Comparison of ENCODE assay signal across 9 cellular contexts in genomic region chr11:5992604-5993251, GRCh38.
DNase-seq lines count a peak whose midpoint lies in the region; ATAC-seq and TF ChIP-seq lines count a peak whose summit lies in the region.
"Had no signal": no experiment of that assay in that cellular context is flagged by ENCODE, and none has a peak within 500 bp of the region (broad histone marks: within the 10 kb centered on the region; RNA-seq: fewer than 3 reads in every experiment).

No MANE protein-coding gene starts in this region.

- H3F3A ChIP-seq in DOHH2 (ENCODE audit: control insufficient read depth, insufficient read depth) = no peaks in the 10 kb centered on the region

- no peaks in the 10 kb centered on the region for H3K27me3 ChIP-seq in DOHH2 (ENCODE audit: control insufficient read depth, low read length)

- H3K27me3 Mint-ChIP-seq in activated T-cell treated with anti-CD3 and anti-CD28 coated beads, Interleukin-2, amount 50 U/mL, for 24 hours = peaks cover 18% of the 10 kb centered on the region

- peak; percentile 6 for DNase-seq in HCEC 1CT
- DNase-seq in SW480 (ENCODE audit: low spot score) = peak; percentile 37
- peak; percentile 26 for DNase-seq in left kidney (ENCODE audit: low read depth, low spot score)
- no peak for DNase-seq in GOT3 (lab: John Stamatoyannopoulos, UW)
- DNase-seq in activated T-cell treated with anti-CD3 and anti-CD28 coated beads, Interleukin-2, amount 50 U/mL, for 24 hours = no peak
- DNase-seq in stimulated activated effector memory CD8-positive, alpha-beta T cell treated with anti-CD3 and anti-CD28 coated beads, Interleukin-12 subunit alpha, Interleukin-12 subunit beta, amount 100 ng/mL, for 72 hours (ENCODE audit: low spot score in 2 of 2) = no peak
- DNase-seq: naive B cell had no signal

- H4K20me1 ChIP-seq in DOHH2 (ENCODE audit: control insufficient read depth, insufficient read depth, low read depth, low read length) = no peaks in the 10 kb centered on the region

- no peaks in the 10 kb centered on the region for H3K9me3 ChIP-seq in DOHH2 (ENCODE audit: control insufficient read depth, insufficient read depth, low read length)

- H3K4me1 ChIP-seq in DOHH2 (ENCODE audit: control insufficient read depth, low read length) = no peaks in the 10 kb centered on the region

- H3K27ac Mint-ChIP-seq in activated T-cell treated with anti-CD3 and anti-CD28 coated beads, Interleukin-2, amount 50 U/mL, for 24 hours = no peak overlapping the region
- no peak overlapping the region for H3K27ac Mint-ChIP-seq in stimulated activated effector memory CD8-positive, alpha-beta T cell treated with anti-CD3 and anti-CD28 coated beads, Interleukin-12 subunit alpha, Interleukin-12 subunit beta, amount 100 ng/mL, for 72 hours
- H3K27ac Mint-ChIP-seq: naive B cell had no signal

- H3K4me1 Mint-ChIP-seq in activated T-cell treated with anti-CD3 and anti-CD28 coated beads, Interleukin-2, amount 50 U/mL, for 24 hours (ENCODE audit: low read depth) = no peaks in the 10 kb centered on the region
- H3K4me1 Mint-ChIP-seq in stimulated activated effector memory CD8-positive, alpha-beta T cell treated with anti-CD3 and anti-CD28 coated beads, Interleukin-12 subunit alpha, Interleukin-12 subunit beta, amount 100 ng/mL, for 72 hours = no peaks in the 10 kb centered on the region
- H3K4me1 Mint-ChIP-seq: naive B cell had no signal

- no peaks in the 10 kb centered on the region for H3K9me2 ChIP-seq in DOHH2 (replicated peaks; ENCODE audit: control insufficient read depth, low read length)

- no peak for ATAC-seq in HG03135 (IDR thresholded peaks at IDR 0.05; ENCODE audit: unreplicated experiment)
- ATAC-seq in stimulated activated effector memory CD8-positive, alpha-beta T cell treated with anti-CD3 and anti-CD28 coated beads, Interleukin-12 subunit alpha, Interleukin-12 subunit beta, amount 100 ng/mL, for 72 hours = no peak

- H3K79me2 ChIP-seq in DOHH2 (ENCODE audit: control insufficient read depth, low read length) = no peaks in the 10 kb centered on the region

- H3K9me3 Mint-ChIP-seq in activated T-cell treated with anti-CD3 and anti-CD28 coated beads, Interleukin-2, amount 50 U/mL, for 24 hours = no peaks in the 10 kb centered on the region
- no peaks in the 10 kb centered on the region for H3K9me3 Mint-ChIP-seq in stimulated activated effector memory CD8-positive, alpha-beta T cell treated with anti-CD3 and anti-CD28 coated beads, Interleukin-12 subunit alpha, Interleukin-12 subunit beta, amount 100 ng/mL, for 72 hours

- no peaks in the 10 kb centered on the region for H3K36me3 Mint-ChIP-seq in activated T-cell treated with anti-CD3 and anti-CD28 coated beads, Interleukin-2, amount 50 U/mL, for 24 hours (ENCODE audit: low read depth)
- H3K36me3 Mint-ChIP-seq in stimulated activated effector memory CD8-positive, alpha-beta T cell treated with anti-CD3 and anti-CD28 coated beads, Interleukin-12 subunit alpha, Interleukin-12 subunit beta, amount 100 ng/mL, for 72 hours = no peaks in the 10 kb centered on the region
- H3K36me3 Mint-ChIP-seq: naive B cell had no signal

- peak; percentile 69 for TF ChIP-seq CTCF in DOHH2 (IDR thresholded peaks at IDR 0.05; ENCODE audit: low read depth, low read length, poor library complexity, severe bottlenecking)

- H3K4me3 ChIP-seq in DOHH2 (ENCODE audit: low read length) = no peak overlapping the region

- H3K36me3 ChIP-seq in DOHH2 (ENCODE audit: control insufficient read depth, low read length) = no peaks in the 10 kb centered on the region

- H3K27ac ChIP-seq in DOHH2 (ENCODE audit: low read depth, low read length) = no peak overlapping the region

- H3K4me3 Mint-ChIP-seq in activated T-cell treated with anti-CD3 and anti-CD28 coated beads, Interleukin-2, amount 50 U/mL, for 24 hours = no peak overlapping the region
- no peak overlapping the region for H3K4me3 Mint-ChIP-seq in stimulated activated effector memory CD8-positive, alpha-beta T cell treated with anti-CD3 and anti-CD28 coated beads, Interleukin-12 subunit alpha, Interleukin-12 subunit beta, amount 100 ng/mL, for 72 hours
- H3K4me3 Mint-ChIP-seq: naive B cell had no signal

- H3K4me2 ChIP-seq in DOHH2 (ENCODE audit: low read length) = no peak overlapping the region

Comparison
In these comparisons a context has a peak if more than half of its experiments do, and no peak if none do; other contexts are left out.
1. DNase-seq: peak in HCEC 1CT (single experiment), SW480 (single experiment) and left kidney (single experiment); none in GOT3 (single experiment), activated T-cell treated with anti-CD3 and anti-CD28 coated beads, Interleukin-2, amount 50 U/mL, for 24 hours (single experiment) and stimulated activated effector memory CD8-positive, alpha-beta T cell treated with anti-CD3 and anti-CD28 coated beads, Interleukin-12 subunit alpha, Interleukin-12 subunit beta, amount 100 ng/mL, for 72 hours (0 of 2).